Comparison of ENCODE assay signal across 4 cellular contexts in genomic region chr5:91441082-91441481, GRCh38.
TF ChIP-seq lines count a peak whose summit lies in the region.

No MANE protein-coding gene starts in this region.

TF ChIP-seq in HepG2, 621 proteins besides CTCF, POLR2A, EP300 and RAD21 (continues in another document):
- TF ChIP-seq MAFF (IDR thresholded peaks at IDR 0.05; ENCODE audit: low read depth, low read length), result peak; percentile 78
- no peak for TF ChIP-seq XRCC5 (optimal IDR thresholded peaks at IDR 0.05; ENCODE audit: low read length)
- TF ChIP-seq CCAR2 (optimal IDR thresholded peaks at IDR 0.05; ENCODE audit: low read depth, low read length), result no peak
- no peak for TF ChIP-seq FOXK2 (IDR thresholded peaks at IDR 0.05)
- TF ChIP-seq ZNF296 (CRISPR knock-in tag; conservative IDR thresholded peaks at IDR 0.05), result no peak
- no peak for TF ChIP-seq ZNF276 (CRISPR knock-in tag; IDR thresholded peaks at IDR 0.05; ENCODE audit: low read depth)
- no peak for TF ChIP-seq ZBED4 (CRISPR knock-in tag; IDR thresholded peaks at IDR 0.05; ENCODE audit: borderline replicate concordance)

TF ChIP-seq in A549, 52 proteins besides CTCF, POLR2A, EP300 and RAD21:
- TF ChIP-seq MAFK (IDR thresholded peaks at IDR 0.05; ENCODE audit: partially characterized antibody) (peak; percentile 61), HOXA7 (CRISPR knock-in tag; IDR thresholded peaks at IDR 0.05) (no peak)
TF ChIP-seq in A549: peak in this region for 1.

TF ChIP-seq in IMR-90, 13 proteins besides CTCF, POLR2A, EP300 and RAD21:
- TF ChIP-seq MAFK (IDR thresholded peaks at IDR 0.05; ENCODE audit: low read depth, low read length), result peak; percentile 27; the same call in 1 of the 2 replicates
- no peak for TF ChIP-seq CEBPB (IDR thresholded peaks at IDR 0.05; ENCODE audit: low read depth, low read length)
TF ChIP-seq in IMR-90: peak in this region for 1.

TF ChIP-seq in K562, 482 proteins besides CTCF, POLR2A, EP300 and RAD21:
- peak; percentile 75 for TF ChIP-seq ZNF316 (IDR thresholded peaks at IDR 0.05)
- TF ChIP-seq ZSCAN29 (IDR thresholded peaks at IDR 0.05), result no peak
- peak; percentile 45; the same call in 1 of the 2 replicates for TF ChIP-seq C11orf30 (IDR thresholded peaks at IDR 0.05; ENCODE audit: low read depth)
